24 cellular contexts compared by ENCODE assay signal in genomic region chr5:104353371-104353770, GRCh38.
"Had no signal": no experiment of that assay in that cellular context is flagged by ENCODE, and none has a peak within 500 bp of the region (broad histone marks: within the 10 kb centered on the region; RNA-seq: fewer than 3 reads in every experiment).

No MANE protein-coding gene starts in this region.

- H3K4me2 ChIP-seq: neural progenitor cell had no signal

- H3K27ac Mint-ChIP-seq: activated CD8-positive, alpha-beta T cell treated with anti-CD3 and anti-CD28 coated beads, Interleukin-2, amount 10 ng/mL, durations not matched to agents 7 days and 5 days; activated naive CD4-positive, alpha-beta T cell treated with anti-CD3 and anti-CD28 coated beads, Interleukin-2, amount 50 U/mL, for 72 hours; activated T-helper 17 cell treated with anti-CD3 and anti-CD28 coated beads, Interleukin-2, amount 50 U/mL, for 72 hours; endodermal cell; immature natural killer cell; naive thymus-derived CD8-positive, alpha-beta T cell; neural progenitor cell had no signal

- H3K9ac ChIP-seq: neural progenitor cell had no signal

- H3K9me3 Mint-ChIP-seq: endodermal cell, neural progenitor cell had no signal

- H3K4me1 ChIP-seq: adrenal gland, ascending aorta, colonic mucosa, neural progenitor cell, thyroid gland, upper lobe of right lung had no signal

- DNase-seq: activated CD4-positive, alpha-beta T cell treated with anti-CD3 and anti-CD28 coated beads for 1 hour; activated CD4-positive, alpha-beta T cell treated with anti-CD3 and anti-CD28 coated beads, Interleukin-2, amount 50 U/mL, for 1 hour; activated CD8-positive, alpha-beta T cell treated with anti-CD3 and anti-CD28 coated beads, Interleukin-2, amount 10 ng/mL, durations not matched to agents 7 days and 5 days; activated T-cell treated with anti-CD3 and anti-CD28 coated beads, Interleukin-2, amount 50 U/mL, for 1 hour; adrenal gland; brain microvascular endothelial cell; colonic mucosa; endodermal cell; foreskin fibroblast; immature natural killer cell; naive thymus-derived CD8-positive, alpha-beta T cell; stimulated activated CD4-positive, alpha-beta T cell treated with anti-CD3 and anti-CD28 coated beads, Interleukin-12 subunit alpha, Interleukin-12 subunit beta, amount 100 ng/mL, for 4 hours; stimulated activated CD4-positive, alpha-beta T cell treated with anti-CD3 and anti-CD28 coated beads, Interleukin-4, amount 100 ng/mL, for 4 hours; stimulated activated naive CD8-positive, alpha-beta T cell treated with anti-CD3 and anti-CD28 coated beads, Interleukin-15, Interleukin-2, amounts not matched to agents 100 U/mL and 50 U/mL, for 24 hours; substantia nigra; T-helper 9 cell; thyroid gland; upper lobe of right lung had no signal

- H3K36me3 Mint-ChIP-seq: activated naive CD4-positive, alpha-beta T cell treated with anti-CD3 and anti-CD28 coated beads, Interleukin-2, amount 50 U/mL, for 72 hours; naive thymus-derived CD8-positive, alpha-beta T cell; neural progenitor cell had no signal

- H3K4me3 Mint-ChIP-seq: activated CD8-positive, alpha-beta T cell treated with anti-CD3 and anti-CD28 coated beads, Interleukin-2, amount 10 ng/mL, durations not matched to agents 7 days and 5 days; activated T-helper 17 cell treated with anti-CD3 and anti-CD28 coated beads, Interleukin-2, amount 50 U/mL, for 72 hours; endodermal cell; immature natural killer cell; naive thymus-derived CD8-positive, alpha-beta T cell; neural progenitor cell had no signal

- H3K27me3 ChIP-seq: adrenal gland, ascending aorta, brain microvascular endothelial cell, colonic mucosa, neural progenitor cell, thyroid gland, upper lobe of right lung had no signal

- ATAC-seq: activated CD8-positive, alpha-beta T cell treated with anti-CD3 and anti-CD28 coated beads, Interleukin-2, amount 10 ng/mL, durations not matched to agents 7 days and 5 days; activated naive CD4-positive, alpha-beta T cell treated with anti-CD3 and anti-CD28 coated beads, Interleukin-2, amount 50 U/mL, for 72 hours; activated T-helper 17 cell treated with anti-CD3 and anti-CD28 coated beads, Interleukin-2, amount 50 U/mL, for 72 hours; left lobe of liver; naive thymus-derived CD8-positive, alpha-beta T cell; stimulated activated naive CD8-positive, alpha-beta T cell treated with anti-CD3 and anti-CD28 coated beads, Interleukin-15, Interleukin-2, amounts not matched to agents 100 U/mL and 50 U/mL, for 24 hours; upper lobe of right lung had no signal

- H3K9me3 ChIP-seq: adrenal gland, ascending aorta, colonic mucosa, thyroid gland, upper lobe of right lung had no signal

- H3K27ac ChIP-seq: adrenal gland, ascending aorta, brain microvascular endothelial cell, colonic mucosa, neural progenitor cell, thyroid gland, upper lobe of right lung had no signal

- H3K4me3 ChIP-seq: adrenal gland, ascending aorta, colonic mucosa, lung, neural progenitor cell, thyroid gland, upper lobe of right lung had no signal

- H3K36me3 ChIP-seq: adrenal gland, ascending aorta, brain microvascular endothelial cell, colonic mucosa, neural progenitor cell, thyroid gland, upper lobe of right lung had no signal

- H2AFZ ChIP-seq: neural progenitor cell had no signal

- H3K4me1 Mint-ChIP-seq: activated T-helper 17 cell treated with anti-CD3 and anti-CD28 coated beads, Interleukin-2, amount 50 U/mL, for 72 hours; immature natural killer cell; naive thymus-derived CD8-positive, alpha-beta T cell had no signal

- H3K27me3 Mint-ChIP-seq: activated T-helper 17 cell treated with anti-CD3 and anti-CD28 coated beads, Interleukin-2, amount 50 U/mL, for 72 hours; naive thymus-derived CD8-positive, alpha-beta T cell had no signal
